In genomic region chr2:68750592-68751396, GRCh38 we compare ENCODE assay signal across 9 cellular contexts. TPM values are rescaled to one million over a fixed set of nuclear protein-coding genes. Genes with fewer than 3 reads are reported as not detected.
DNase-seq lines count a peak whose midpoint lies in the region; ATAC-seq lines count a peak whose summit lies in the region.
"Had no signal": no experiment of that assay in that cellular context is flagged by ENCODE, and none has a peak within 500 bp of the region (broad histone marks: within the 10 kb centered on the region; RNA-seq: fewer than 3 reads in every experiment).

No MANE protein-coding gene starts in this region.

- ATAC-seq in stimulated activated naive CD8-positive, alpha-beta T cell treated with anti-CD3 and anti-CD28 coated beads, Interleukin-15, amount 100 ng/mL, for 72 hours = no peak
- ATAC-seq in T-cell (replicated peaks in 1 of 4) (no peak), GM18858 (IDR thresholded peaks at IDR 0.05; ENCODE audit: unreplicated experiment) (no peak), GM21723 (IDR thresholded peaks at IDR 0.05; ENCODE audit: unreplicated experiment) (no peak), GM18520 (IDR thresholded peaks at IDR 0.05; ENCODE audit: unreplicated experiment) (no peak)
- no peak for ATAC-seq in effector memory CD8-positive, alpha-beta T cell (replicated peaks)

- H3K4me1 Mint-ChIP-seq in stimulated activated naive CD8-positive, alpha-beta T cell treated with anti-CD3 and anti-CD28 coated beads, Interleukin-15, Interleukin-2, amounts not matched to agents 100 ng/mL and 50 ng/mL, for 24 hours (ENCODE audit: low read depth) = peaks cover 85% of the 10 kb centered on the region
- H3K4me1 Mint-ChIP-seq in stimulated activated naive CD8-positive, alpha-beta T cell treated with anti-CD3 and anti-CD28 coated beads, Interleukin-15, amount 100 ng/mL, for 72 hours = peaks cover 90% of the 10 kb centered on the region
- H3K4me1 Mint-ChIP-seq in T-cell = peaks cover 83 to 94% (median 93%) of the 10 kb centered on the region in 3 donors
- H3K4me1 Mint-ChIP-seq in effector memory CD8-positive, alpha-beta T cell (ENCODE audit: low read depth in 2 of 2) = peaks cover 68 to 75% of the 10 kb centered on the region in 2 donors

- no peaks in the 10 kb centered on the region for H3K9me3 Mint-ChIP-seq in stimulated activated naive CD8-positive, alpha-beta T cell treated with anti-CD3 and anti-CD28 coated beads, Interleukin-15, Interleukin-2, amounts not matched to agents 100 ng/mL and 50 ng/mL, for 24 hours
- H3K9me3 Mint-ChIP-seq in stimulated activated naive CD8-positive, alpha-beta T cell treated with anti-CD3 and anti-CD28 coated beads, Interleukin-15, amount 100 ng/mL, for 72 hours = no peaks in the 10 kb centered on the region
- no peaks in the 10 kb centered on the region for H3K9me3 Mint-ChIP-seq in T-cell
- no peaks in the 10 kb centered on the region for H3K9me3 Mint-ChIP-seq in effector memory CD8-positive, alpha-beta T cell

- H3K27ac Mint-ChIP-seq in stimulated activated naive CD8-positive, alpha-beta T cell treated with anti-CD3 and anti-CD28 coated beads, Interleukin-15, Interleukin-2, amounts not matched to agents 100 ng/mL and 50 ng/mL, for 24 hours = peak overlapping the region; percentile 81
- H3K27ac Mint-ChIP-seq in stimulated activated naive CD8-positive, alpha-beta T cell treated with anti-CD3 and anti-CD28 coated beads, Interleukin-15, amount 100 ng/mL, for 72 hours = no peak overlapping the region
- H3K27ac Mint-ChIP-seq in T-cell = peak overlapping the region; percentile 94 to 95
- H3K27ac Mint-ChIP-seq in effector memory CD8-positive, alpha-beta T cell = peak overlapping the region; percentile 82 to 85

- CTCF ChIA-PET in T-cell (lab: Charles Lee) = interaction anchor here (0.6 to 5.9 kb wide), 34 partner anchors 10 to 629 kb away, joined by 3 to 78 read pairs (median 6); partner anchors contain the start of genes FBXO48 (in 2 of the 2) and APLF (in 1 of the 2)

- no peak overlapping the region for H3K4me3 Mint-ChIP-seq in stimulated activated naive CD8-positive, alpha-beta T cell treated with anti-CD3 and anti-CD28 coated beads, Interleukin-15, Interleukin-2, amounts not matched to agents 100 ng/mL and 50 ng/mL, for 24 hours
- H3K4me3 Mint-ChIP-seq in stimulated activated naive CD8-positive, alpha-beta T cell treated with anti-CD3 and anti-CD28 coated beads, Interleukin-15, amount 100 ng/mL, for 72 hours = no peak overlapping the region
- H3K4me3 Mint-ChIP-seq in T-cell = no peak overlapping the region
- no peak overlapping the region for H3K4me3 Mint-ChIP-seq in effector memory CD8-positive, alpha-beta T cell

- POLR2A ChIA-PET in T-cell (lab: Charles Lee) = no interaction called here

- DNase-seq in stimulated activated naive CD8-positive, alpha-beta T cell treated with anti-CD3 and anti-CD28 coated beads, Interleukin-15, amount 100 ng/mL, for 72 hours = no peak
- no peak for DNase-seq in T-cell
- DNase-seq in effector memory CD8-positive, alpha-beta T cell = no peak
- no peak for DNase-seq in hippocampal formation (lab: John Stamatoyannopoulos, UW)

- H3K27me3 Mint-ChIP-seq in stimulated activated naive CD8-positive, alpha-beta T cell treated with anti-CD3 and anti-CD28 coated beads, Interleukin-15, Interleukin-2, amounts not matched to agents 100 ng/mL and 50 ng/mL, for 24 hours = no peaks in the 10 kb centered on the region
- no peaks in the 10 kb centered on the region for H3K27me3 Mint-ChIP-seq in stimulated activated naive CD8-positive, alpha-beta T cell treated with anti-CD3 and anti-CD28 coated beads, Interleukin-15, amount 100 ng/mL, for 72 hours
- no peaks in the 10 kb centered on the region for H3K27me3 Mint-ChIP-seq in T-cell
- H3K27me3 Mint-ChIP-seq in effector memory CD8-positive, alpha-beta T cell = no peaks in the 10 kb centered on the region

- peaks cover 55% of the 10 kb centered on the region for H3K36me3 Mint-ChIP-seq in stimulated activated naive CD8-positive, alpha-beta T cell treated with anti-CD3 and anti-CD28 coated beads, Interleukin-15, Interleukin-2, amounts not matched to agents 100 ng/mL and 50 ng/mL, for 24 hours (ENCODE audit: low read depth)
- peaks cover 39% of the 10 kb centered on the region for H3K36me3 Mint-ChIP-seq in T-cell
- peaks cover 32% of the 10 kb centered on the region for H3K36me3 Mint-ChIP-seq in effector memory CD8-positive, alpha-beta T cell (ENCODE audit: insufficient read depth)

RNA-seq across cellular contexts. Expression of gene ARHGAP25, which starts 16.2 kb away (rescaled TPM):
- total RNA-seq in T-cell = 100 to 1,000 TPM; 103 to 134 (median 123) TPM
- total RNA-seq: PC-3 had no signal

Comparison
In these comparisons a context has a peak if more than half of its experiments do, and no peak if none do; other contexts are left out.
1. H3K27ac Mint-ChIP-seq: peak in stimulated activated naive CD8-positive, alpha-beta T cell treated with anti-CD3 and anti-CD28 coated beads, Interleukin-15, Interleukin-2, amounts not matched to agents 100 ng/mL and 50 ng/mL, for 24 hours (single experiment), T-cell (2 of 2) and effector memory CD8-positive, alpha-beta T cell (2 of 2); none in stimulated activated naive CD8-positive, alpha-beta T cell treated with anti-CD3 and anti-CD28 coated beads, Interleukin-15, amount 100 ng/mL, for 72 hours (0 of 2).